Comparison of ENCODE assay signal across 1 cellular context in genomic region chr3:31705726-31706125, GRCh38.
TF ChIP-seq lines count a peak whose summit lies in the region.

No MANE protein-coding gene starts in this region.

TF ChIP-seq in IMR-90, 13 proteins besides CTCF, POLR2A, EP300 and RAD21 (continued from another document):
- no peak for TF ChIP-seq NFE2L2 (IDR thresholded peaks at IDR 0.05; ENCODE audit: low read depth, low read length)
- no peak for TF ChIP-seq MAZ (IDR thresholded peaks at IDR 0.05; ENCODE audit: borderline replicate concordance, low read depth, low read length)
- TF ChIP-seq ELK1 (IDR thresholded peaks at IDR 0.05; ENCODE audit: borderline replicate concordance, low read depth, low read length): no peak
- TF ChIP-seq BHLHE40 (IDR thresholded peaks at IDR 0.05; ENCODE audit: low read depth, low read length): no peak
- TF ChIP-seq CHD1 (IDR thresholded peaks at IDR 0.05; ENCODE audit: low read depth, low read length): no peak
- no peak for TF ChIP-seq MAFK (IDR thresholded peaks at IDR 0.05; ENCODE audit: low read depth, low read length)
- no peak for TF ChIP-seq RFX5 (IDR thresholded peaks at IDR 0.05; ENCODE audit: low read depth, low read length)
- no peak for TF ChIP-seq MXI1 (IDR thresholded peaks at IDR 0.05; ENCODE audit: borderline replicate concordance, low read depth, low read length)
- TF ChIP-seq CEBPB (IDR thresholded peaks at IDR 0.05; ENCODE audit: low read depth, low read length): no peak
- TF ChIP-seq, protein P1, sequence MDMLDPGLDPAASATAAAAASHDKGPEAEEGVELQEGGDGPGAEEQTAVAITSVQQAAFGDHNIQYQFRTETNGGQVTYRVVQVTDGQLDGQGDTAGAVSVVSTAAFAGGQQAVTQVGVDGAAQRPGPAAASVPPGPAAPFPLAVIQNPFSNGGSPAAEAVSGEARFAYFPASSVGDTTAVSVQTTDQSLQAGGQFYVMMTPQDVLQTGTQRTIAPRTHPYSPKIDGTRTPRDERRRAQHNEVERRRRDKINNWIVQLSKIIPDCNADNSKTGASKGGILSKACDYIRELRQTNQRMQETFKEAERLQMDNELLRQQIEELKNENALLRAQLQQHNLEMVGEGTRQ (IDR thresholded peaks at IDR 0.05; ENCODE audit: low read depth, low read length): no peak
- TF ChIP-seq SMC3 (IDR thresholded peaks at IDR 0.05; ENCODE audit: low read depth, low read length): no peak
